In genomic region chr5:159106569-159107282, GRCh38 we compare ENCODE assay signal across 8 cellular contexts. TPM values are rescaled to one million over a fixed set of nuclear protein-coding genes. Genes with fewer than 3 reads are reported as not detected.
DNase-seq lines count a peak whose midpoint lies in the region; ATAC-seq, FAIRE-seq and TF ChIP-seq lines count a peak whose summit lies in the region.

No MANE protein-coding gene starts in this region.

- in situ Hi-C loops in GM23248 (cut with MboI): loop anchor here (5.0 to 25.0 kb wide), 3 partner anchors 404 to 1094 kb away; no protein-coding TSS in a partner anchor
- in situ Hi-C loops in GM12878 (cut with MboI): loop anchor here (5.0 to 10.0 kb wide), 3 partner anchors 409 to 1032 kb away; no protein-coding TSS in a partner anchor

- H3K4me2 ChIP-seq in GM23248 (ENCODE audit: unreplicated experiment) (peak overlapping the region; percentile 68), GM12878 (ENCODE audit: control insufficient read depth, insufficient read depth) (peak overlapping the region; percentile 78)

- no peak for TF ChIP-seq POLR2A in GM12878 (IDR thresholded peaks at IDR 0.05; ENCODE audit: low read depth, low read length)

- peaks cover 12% of the 10 kb centered on the region; the same call in 1 of the 2 replicates for H3F3A ChIP-seq in GM23248 (ENCODE audit: insufficient read depth)

- H3K4me1 Mint-ChIP-seq in T-helper 2 cell treated with Interferon-gamma antibody and Interleukin-4, amounts not matched to agents 5 μg/mL and 100 μg/mL, for 36 hours (ENCODE audit: low read depth): peaks cover 11% of the 10 kb centered on the region

- DNase-seq in GM06990 (ENCODE audit: extremely low read depth, insufficient read length) (peak; percentile 74), GM23248 (peak; percentile 86), LNCaP clone FGC (ENCODE audit: low read depth) (no peak), GM12878 (ENCODE audit: low read depth, low spot score) (no peak), smooth muscle cell of the brain vasculature (ENCODE audit: low read depth, low spot score) (peak; percentile 63), middle frontal gyrus (ENCODE audit: extremely low spot score, low spot score) (no peak)
- peak; percentile 45 for DNase-seq in T-helper 2 cell treated with Interferon-gamma antibody and Interleukin-4, amounts not matched to agents 5 μg/mL and 100 μg/mL, for 36 hours (ENCODE audit: low spot score)

- peak; percentile 83 for ATAC-seq in GM12878

- H3K36me3 Mint-ChIP-seq in T-helper 2 cell treated with Interferon-gamma antibody and Interleukin-4, amounts not matched to agents 5 μg/mL and 100 μg/mL, for 36 hours (ENCODE audit: low read depth): no peaks in the 10 kb centered on the region

- SMC1A ChIA-PET in GM12878 (lab: Charles Lee; ENCODE audit: uncharacterized antibody, unreplicated experiment): interaction anchor here (0.6 to 8.8 kb wide), 62 partner anchors 12 to 1344 kb away, joined by 3 to 224 read pairs (median 4); no protein-coding TSS in a partner anchor

- peak; percentile 95 for TF ChIP-seq RAD21 in GM12878 (IDR thresholded peaks at IDR 0.05; ENCODE audit: insufficient read depth, low read depth, low read length)

- no TSS peak for BruUV-seq in GM12878 (replicated peaks; lab: Mats Ljungman, UMichigan)

- no peak for TF ChIP-seq EP300 in GM12878 (IDR thresholded peaks at IDR 0.05; ENCODE audit: borderline replicate concordance in 1 of 2, control insufficient read depth in 1 of 2, low read depth in 2 of 2, low read length in 2 of 2)

- H3K4me1 ChIP-seq in GM23248 (ENCODE audit: insufficient read depth) (peaks cover 17% of the 10 kb centered on the region), GM12878 (ENCODE audit: control insufficient read depth, insufficient read depth, low read length) (peaks cover 12% of the 10 kb centered on the region), iPS-20b (ENCODE audit: insufficient read depth, low read length) (no peaks in the 10 kb centered on the region)

- H3K27me3 Mint-ChIP-seq in T-helper 2 cell treated with Interferon-gamma antibody and Interleukin-4, amounts not matched to agents 5 μg/mL and 100 μg/mL, for 36 hours (ENCODE audit: low read depth): peaks cover 80% of the 10 kb centered on the region

- peak overlapping the region; percentile 5; the same call in 1 of the 2 replicates for H3K9ac ChIP-seq in GM23248
- H3K9ac ChIP-seq in GM12878 (ENCODE audit: control insufficient read depth, insufficient read depth, low read length): peak overlapping the region; percentile 10; the same call in 1 of the 2 replicates
- no peak overlapping the region for H3K9ac ChIP-seq in iPS-20b (ENCODE audit: low read depth, low read length)

- FAIRE-seq in GM12878 (lab: Jason Lieb, UNC): peak; percentile 83

- no peaks in the 10 kb centered on the region for H3K9me3 Mint-ChIP-seq in T-helper 2 cell treated with Interferon-gamma antibody and Interleukin-4, amounts not matched to agents 5 μg/mL and 100 μg/mL, for 36 hours

- TF ChIP-seq CTCF in GM06990 (IDR thresholded peaks at IDR 0.05; ENCODE audit: insufficient read depth, low read length, poor library complexity, severe bottlenecking): peak; percentile 89
- peak; percentile 91 for TF ChIP-seq CTCF in LNCaP clone FGC (IDR thresholded peaks at IDR 0.05; ENCODE audit: control insufficient read depth, extremely low read depth, insufficient read depth)
- TF ChIP-seq CTCF in GM12878 (IDR thresholded peaks at IDR 0.05 in 2 of 3, conservative IDR thresholded peaks at IDR 0.05 in 1 of 3; ENCODE audit: control insufficient read depth in 2 of 3, extremely low read depth in 1 of 3, insufficient read depth in 1 of 3, low read depth in 3 of 3, low read length in 3 of 3): peak; percentile 84 to 94 (median 92)

- peak overlapping the region; percentile 80 for H3K4me3 Mint-ChIP-seq in T-helper 2 cell treated with Interferon-gamma antibody and Interleukin-4, amounts not matched to agents 5 μg/mL and 100 μg/mL, for 36 hours

- no peaks in the 10 kb centered on the region for H3K36me3 ChIP-seq in GM06990 (ENCODE audit: control insufficient read depth, insufficient read depth, low read length)
- no peaks in the 10 kb centered on the region for H3K36me3 ChIP-seq in GM23248 (ENCODE audit: low read depth)
- H3K36me3 ChIP-seq in GM12878 (ENCODE audit: control insufficient read depth in 2 of 2, insufficient read depth in 2 of 2, low read length in 1 of 2): no peaks in the 10 kb centered on the region
- no peaks in the 10 kb centered on the region for H3K36me3 ChIP-seq in iPS-20b (ENCODE audit: insufficient read depth, low read depth, low read length)

- H3K4me3 ChIP-seq in GM06990 (replicated peaks; ENCODE audit: low read depth, low read length) (peak overlapping the region; percentile 41), GM23248 (peak overlapping the region; percentile 68), LNCaP clone FGC (ENCODE audit: low read depth, low read length) (no peak overlapping the region), GM12878 (peak overlapping the region; percentile 61), iPS-20b (ENCODE audit: low read length) (peak overlapping the region; percentile 52; the same call in 1 of the 2 replicates)

- CTCF ChIA-PET in GM12878 (lab: Yijun Ruan, JAX): interaction anchor here (0.6 to 10.3 kb wide), 91 partner anchors 9 to 1345 kb away, joined by 3 to 195 read pairs (median 4); no protein-coding TSS in a partner anchor

- H3K9me3 ChIP-seq in GM23248 (ENCODE audit: low read depth) (no peaks in the 10 kb centered on the region), GM12878 (replicated peaks; ENCODE audit: control insufficient read depth, insufficient read depth, low read length) (no peaks in the 10 kb centered on the region), iPS-20b (ENCODE audit: insufficient read depth, low read depth, low read length) (no peaks in the 10 kb centered on the region)

- WGBS in GM23248 (ENCODE audit: low coverage in 1 of 2, low lambda C conversion rate in 2 of 2, missing lambda C conversion rate in 2 of 2), 2 experiments: 12 to 14% methylated on average over 38 to 39 of the region's 39 CpGs
- 4% methylated on average over 39 of the region's 39 CpGs for WGBS in GM12878 (ENCODE audit: insufficient coverage, insufficient replicate concordance, low lambda C conversion rate, missing lambda C conversion rate)

- no peaks in the 10 kb centered on the region for H3K9me2 ChIP-seq in GM23248 (ENCODE audit: insufficient read depth)

- no peak overlapping the region for H3K27ac Mint-ChIP-seq in T-helper 2 cell treated with Interferon-gamma antibody and Interleukin-4, amounts not matched to agents 5 μg/mL and 100 μg/mL, for 36 hours

- H3K27me3 ChIP-seq in GM06990 (replicated peaks; ENCODE audit: control insufficient read depth, insufficient read depth, low read length) (no peaks in the 10 kb centered on the region), GM23248 (replicated peaks; ENCODE audit: insufficient read depth) (no peaks in the 10 kb centered on the region), GM12878 (replicated peaks in 1 of 2; ENCODE audit: control insufficient read depth in 2 of 2, insufficient read depth in 2 of 2, low read length in 1 of 2) (no peaks in the 10 kb centered on the region; a peak in 2 of 4 replicates), iPS-20b (ENCODE audit: insufficient read depth, low read length) (peaks cover 68% of the 10 kb centered on the region)

- H3K27ac ChIP-seq in GM23248: no peak overlapping the region
- no peak overlapping the region for H3K27ac ChIP-seq in GM12878 (ENCODE audit: control insufficient read depth, insufficient read depth)
- H3K27ac ChIP-seq in iPS-20b (ENCODE audit: low read length): no peak overlapping the region

- POLR2A ChIA-PET in GM12878 (lab: Charles Lee): interaction anchor here (0.9 to 2.7 kb wide), 2 partner anchors 411 to 1032 kb away, joined by 4 to 17 read pairs; no protein-coding TSS in a partner anchor

- H3K79me2 ChIP-seq in GM23248 (ENCODE audit: insufficient read depth) (no peaks in the 10 kb centered on the region), GM12878 (ENCODE audit: control insufficient read depth, insufficient read depth, low read length) (peaks cover 2% of the 10 kb centered on the region)

- RAD21 ChIA-PET in GM12878 (lab: Charles Lee; ENCODE audit: unreplicated experiment): interaction anchor here (0.6 to 6.6 kb wide), 70 partner anchors 12 to 1290 kb away, joined by 3 to 210 read pairs (median 4); no protein-coding TSS in a partner anchor

- H4K20me1 ChIP-seq in GM23248 (ENCODE audit: insufficient read depth): no peaks in the 10 kb centered on the region
- no peaks in the 10 kb centered on the region for H4K20me1 ChIP-seq in GM12878 (ENCODE audit: control insufficient read depth, insufficient read depth)

- intact Hi-C loops in GM12878 (cut with micrococcal nuclease; ENCODE audit: unreplicated experiment): loop anchor here (1.0 to 10.0 kb wide), 4 partner anchors 411 to 1032 kb away; no protein-coding TSS in a partner anchor

- H2AFZ ChIP-seq in GM23248 (peak overlapping the region; percentile 45), GM12878 (ENCODE audit: control insufficient read depth, low read depth, low read length) (peak overlapping the region; percentile 9)

TF ChIP-seq in GM12878, 131 proteins besides CTCF, POLR2A, EP300 and RAD21 (continues in another document):
- no peak for TF ChIP-seq CHD1 (IDR thresholded peaks at IDR 0.05; ENCODE audit: low read depth, low read length)
- TF ChIP-seq PAX5 (IDR thresholded peaks at IDR 0.05; ENCODE audit: borderline replicate concordance, low read depth, low read length): no peak
- TF ChIP-seq HDAC2 (IDR thresholded peaks at IDR 0.05): no peak
- peak; percentile 32; the same call in 1 of the 2 replicates for TF ChIP-seq EED (IDR thresholded peaks at IDR 0.05; ENCODE audit: low read depth)

RNA-seq across cellular contexts. Expression of gene EBF1, which starts 7.0 kb away (rescaled TPM):
- 9.7 and 16.7 TPM in 2 replicates for total RNA-seq in GM23248 (2014; rRNA removed; shearing (Covaris generic))
- polyA plus RNA-seq in GM23248 (2016; fragmentation: Nextera tagmentation; extraction: Ambion mirVana) (27.5 and 32.1 TPM in 2 replicates), GM12878 (2011; rRNA removed) (14.3 and 23.8 TPM in 2 replicates), GM12878 (2014; fragmentation: Illumina TruSeq; extraction: Trizol) (6.1 and 6.5 TPM in 2 replicates), GM12878 (2014; fragmentation: Nextera tagmentation; extraction: Ambion mirVana) (1 to 10 TPM; 5.6 to 7.5 TPM), GM12878 (2014; rRNA removed) (3.3 and 3.5 TPM in 2 replicates), GM12878 (2016; fragmentation: Nextera tagmentation; extraction: Ambion mirVana) (10 to 100 TPM; 10.2 to 16.0 TPM)
- 128 and 147 TPM in 2 replicates for total RNA-seq in GM12878 (2013; cell fraction: nucleolus; rRNA removed)
- total RNA-seq in GM12878 (2014; rRNA removed) (4.2 and 4.8 TPM in 2 replicates), GM12878 (2014; rRNA removed; fragmentation: Illumina TruSeq; extraction: Trizol) (6.5 TPM in 2 replicates), GM12878 (2021) (18.6 and 19.0 TPM in 2 replicates)
- 2.0 TPM for polyA plus RNA-seq in GM12878 (2011; ENCODE audit: low read depth)
- polyA plus RNA-seq in GM12878 (2011; cell fraction: cytosol; rRNA removed): 13.7 and 18.6 TPM in 2 replicates
- 32.5 and 40.8 TPM in 2 replicates for polyA plus RNA-seq in GM12878 (2011; cell fraction: nucleus; rRNA removed)
- 5.2 and 5.7 TPM in 2 replicates for polyA plus RNA-seq in GM12878 (2012)
- polyA minus RNA-seq in GM12878 (2011; rRNA and poly(A)+ RNA removed): 90.8 and 96.0 TPM in 2 replicates
- polyA minus RNA-seq in GM12878 (2011; cell fraction: cytosol; rRNA and poly(A)+ RNA removed): 18.4 and 27.9 TPM in 2 replicates
- polyA minus RNA-seq in GM12878 (2011; cell fraction: nucleus; rRNA and poly(A)+ RNA removed): 54.5 and 82.3 TPM in 2 replicates

Comparison
In these comparisons a context has a peak if more than half of its experiments do, and no peak if none do; other contexts are left out.
1. DNase-seq: peak in GM06990 (single experiment), GM23248 (single experiment), T-helper 2 cell treated with Interferon-gamma antibody and Interleukin-4, amounts not matched to agents 5 μg/mL and 100 μg/mL, for 36 hours (single experiment) and smooth muscle cell of the brain vasculature (single experiment); none in LNCaP clone FGC (single experiment), GM12878 (single experiment) and middle frontal gyrus (single experiment).
2. Peak in every context shown above with its lines, with median percentiles within 50 percentile points of each other: CTCF ChIP-seq.